8 cellular contexts compared by ENCODE assay signal in genomic region chr2:214808961-214809750, GRCh38. TPM values are rescaled to one million over a fixed set of nuclear protein-coding genes. Genes with fewer than 3 reads are reported as not detected.
DNase-seq lines count a peak whose midpoint lies in the region; ATAC-seq and TF ChIP-seq lines count a peak whose summit lies in the region.

TSS of gene BARD1 (minus strand) at chr2:214809683. CDS start at chr2:214809569, 114 bp downstream.

- intact Hi-C loops in Right ventricle myocardium superior (cut with DNase I): no loop called here
- intact Hi-C loops in posterior vena cava (cut with DNase I): no loop called here

- H3K27ac ChIP-seq in urinary bladder (ENCODE audit: low read depth): peak within 1 kb of the TSS; percentile 56

- H3K36me3 ChIP-seq in urinary bladder (ENCODE audit: insufficient read depth): no peaks in the 10 kb centered on the region

- peaks cover 12% of the 10 kb centered on the region for H3K27me3 Mint-ChIP-seq in activated naive CD8-positive, alpha-beta T cell treated with anti-CD3 and anti-CD28 coated beads for 36 hours

- H3K9me3 Mint-ChIP-seq in activated naive CD8-positive, alpha-beta T cell treated with anti-CD3 and anti-CD28 coated beads for 36 hours: no peaks in the 10 kb centered on the region

- peaks cover 25% of the 10 kb centered on the region for H3K36me3 Mint-ChIP-seq in activated naive CD8-positive, alpha-beta T cell treated with anti-CD3 and anti-CD28 coated beads for 36 hours

- peak within 1 kb of the TSS; percentile 94 for H3K4me3 Mint-ChIP-seq in activated naive CD8-positive, alpha-beta T cell treated with anti-CD3 and anti-CD28 coated beads for 36 hours

- peak; percentile 58 for TF ChIP-seq POLR2A in Raji (IDR thresholded peaks at IDR 0.05; ENCODE audit: insufficient read depth, low read depth, low read length)

- under 1% methylated on average over 76 of the region's 76 CpGs for WGBS in urinary bladder

- H3K4me1 Mint-ChIP-seq in activated naive CD8-positive, alpha-beta T cell treated with anti-CD3 and anti-CD28 coated beads for 36 hours: peaks cover 27% of the 10 kb centered on the region

- DNase-seq in DMS114 treated with DMSO at 0.1 percent for 48 hours (lab: John Stamatoyannopoulos, UW; ENCODE audit: unreplicated experiment) (peak; percentile 32), HT1080 (ENCODE audit: low read depth) (peak; percentile 64), Right ventricle myocardium superior (peak; percentile 70), posterior vena cava (ENCODE audit: low spot score) (peak; percentile 88)
- DNase-seq in activated naive CD8-positive, alpha-beta T cell treated with anti-CD3 and anti-CD28 coated beads for 36 hours: peak; percentile 70

- peak; percentile 17 for ATAC-seq in GM21367 (IDR thresholded peaks at IDR 0.05; ENCODE audit: unreplicated experiment)
- peak; percentile 59 for ATAC-seq in Right ventricle myocardium superior (ENCODE audit: poor library complexity)

- H3K4me1 ChIP-seq in urinary bladder (ENCODE audit: insufficient read depth): no peaks in the 10 kb centered on the region

- H3K4me3 ChIP-seq in urinary bladder (ENCODE audit: low read depth, low read length): peak within 1 kb of the TSS; percentile 68

- peak within 1 kb of the TSS; percentile 97 for H3K27ac Mint-ChIP-seq in activated naive CD8-positive, alpha-beta T cell treated with anti-CD3 and anti-CD28 coated beads for 36 hours

RNA-seq across cellular contexts. Expression of gene BARD1, which starts in this region (rescaled TPM):
- 18.7 and 25.9 TPM in 2 replicates for total RNA-seq in HT1080 (2014; rRNA removed; shearing (Covaris generic))
- polyA plus RNA-seq in HT1080 (2015; cell fraction: cytosol; rRNA removed): 6.4 and 8.5 TPM in 2 replicates
- polyA plus RNA-seq in HT1080 (2015; cell fraction: nucleus; rRNA removed): 12.2 and 13.3 TPM in 2 replicates
- total RNA-seq in activated naive CD8-positive, alpha-beta T cell treated with anti-CD3 and anti-CD28 coated beads for 36 hours: 10 to 100 TPM; 21.8 to 22.3 TPM
- total RNA-seq in Right ventricle myocardium superior: 10.0 TPM
- 10 to 100 TPM; 19.0 to 19.1 TPM for total RNA-seq in posterior vena cava
- total RNA-seq in urinary bladder: 74.2 TPM
- polyA plus RNA-seq in urinary bladder: 4.6 TPM

Comparison
In these comparisons a context has a peak if more than half of its experiments do, and no peak if none do; other contexts are left out.
1. Peak in every context shown above with its lines: DNase-seq, ATAC-seq, H3K4me3 ChIP-seq and H3K27ac ChIP-seq.
2. DNase-seq: peak in every context shown above with its lines; median percentile 88 in posterior vena cava; 70 in activated naive CD8-positive, alpha-beta T cell treated with anti-CD3 and anti-CD28 coated beads for 36 hours; 70 in Right ventricle myocardium superior; 64 in HT1080; 32 in DMS114 treated with DMSO at 0.1 percent for 48 hours.